In the genomic region with DNA sequence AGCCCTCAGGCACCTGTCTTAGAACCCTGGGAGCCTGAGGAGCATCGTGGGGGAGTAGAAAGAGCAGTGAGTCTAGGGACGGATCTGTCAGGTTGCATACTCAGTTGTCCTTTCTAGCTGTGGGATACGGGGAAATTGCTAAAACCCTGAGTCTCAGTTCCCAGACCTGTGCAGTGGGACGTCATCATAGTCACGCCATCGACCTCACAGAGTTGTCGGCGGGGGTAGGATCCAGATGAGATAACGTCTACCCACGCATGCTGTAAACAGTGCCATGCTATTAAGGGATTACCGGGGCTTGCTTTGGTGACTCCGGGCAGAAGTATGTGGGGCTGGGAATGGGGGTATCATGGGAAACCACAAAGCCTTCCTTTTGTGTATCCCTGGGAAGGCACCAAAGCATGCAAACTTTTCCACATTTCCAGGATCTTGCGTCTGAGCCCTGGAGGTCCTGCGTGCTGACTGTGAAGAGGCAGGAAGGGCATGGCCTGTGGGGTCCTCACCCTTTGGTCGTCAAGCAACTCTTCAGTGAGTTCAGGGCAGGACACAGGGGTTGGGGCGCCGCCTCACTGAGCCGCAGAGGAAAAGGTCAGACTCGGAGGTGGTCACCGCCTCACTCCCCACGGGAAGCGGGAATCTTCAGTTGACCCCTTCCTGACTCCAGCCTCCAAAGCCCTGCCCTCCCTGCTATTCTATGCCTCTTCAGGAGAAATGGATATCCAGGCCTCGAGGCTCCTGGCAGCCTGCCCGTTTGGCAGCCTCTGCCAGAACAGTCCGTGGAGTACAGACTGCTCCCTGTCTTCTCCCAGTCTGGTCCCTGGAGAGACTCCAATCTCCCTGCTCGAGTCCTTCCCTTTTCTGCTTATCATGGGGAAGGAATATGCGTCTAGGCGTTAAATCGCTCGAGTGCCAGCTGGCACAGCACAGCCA, we compare ENCODE assay signal across 1 cellular context.
TF ChIP-seq lines count a peak whose summit lies in the region.

No MANE protein-coding gene starts in this region.

TF ChIP-seq in GM23338, 12 proteins besides CTCF, POLR2A, EP300 and RAD21 (continued from another document):
- TF ChIP-seq, protein P1, sequence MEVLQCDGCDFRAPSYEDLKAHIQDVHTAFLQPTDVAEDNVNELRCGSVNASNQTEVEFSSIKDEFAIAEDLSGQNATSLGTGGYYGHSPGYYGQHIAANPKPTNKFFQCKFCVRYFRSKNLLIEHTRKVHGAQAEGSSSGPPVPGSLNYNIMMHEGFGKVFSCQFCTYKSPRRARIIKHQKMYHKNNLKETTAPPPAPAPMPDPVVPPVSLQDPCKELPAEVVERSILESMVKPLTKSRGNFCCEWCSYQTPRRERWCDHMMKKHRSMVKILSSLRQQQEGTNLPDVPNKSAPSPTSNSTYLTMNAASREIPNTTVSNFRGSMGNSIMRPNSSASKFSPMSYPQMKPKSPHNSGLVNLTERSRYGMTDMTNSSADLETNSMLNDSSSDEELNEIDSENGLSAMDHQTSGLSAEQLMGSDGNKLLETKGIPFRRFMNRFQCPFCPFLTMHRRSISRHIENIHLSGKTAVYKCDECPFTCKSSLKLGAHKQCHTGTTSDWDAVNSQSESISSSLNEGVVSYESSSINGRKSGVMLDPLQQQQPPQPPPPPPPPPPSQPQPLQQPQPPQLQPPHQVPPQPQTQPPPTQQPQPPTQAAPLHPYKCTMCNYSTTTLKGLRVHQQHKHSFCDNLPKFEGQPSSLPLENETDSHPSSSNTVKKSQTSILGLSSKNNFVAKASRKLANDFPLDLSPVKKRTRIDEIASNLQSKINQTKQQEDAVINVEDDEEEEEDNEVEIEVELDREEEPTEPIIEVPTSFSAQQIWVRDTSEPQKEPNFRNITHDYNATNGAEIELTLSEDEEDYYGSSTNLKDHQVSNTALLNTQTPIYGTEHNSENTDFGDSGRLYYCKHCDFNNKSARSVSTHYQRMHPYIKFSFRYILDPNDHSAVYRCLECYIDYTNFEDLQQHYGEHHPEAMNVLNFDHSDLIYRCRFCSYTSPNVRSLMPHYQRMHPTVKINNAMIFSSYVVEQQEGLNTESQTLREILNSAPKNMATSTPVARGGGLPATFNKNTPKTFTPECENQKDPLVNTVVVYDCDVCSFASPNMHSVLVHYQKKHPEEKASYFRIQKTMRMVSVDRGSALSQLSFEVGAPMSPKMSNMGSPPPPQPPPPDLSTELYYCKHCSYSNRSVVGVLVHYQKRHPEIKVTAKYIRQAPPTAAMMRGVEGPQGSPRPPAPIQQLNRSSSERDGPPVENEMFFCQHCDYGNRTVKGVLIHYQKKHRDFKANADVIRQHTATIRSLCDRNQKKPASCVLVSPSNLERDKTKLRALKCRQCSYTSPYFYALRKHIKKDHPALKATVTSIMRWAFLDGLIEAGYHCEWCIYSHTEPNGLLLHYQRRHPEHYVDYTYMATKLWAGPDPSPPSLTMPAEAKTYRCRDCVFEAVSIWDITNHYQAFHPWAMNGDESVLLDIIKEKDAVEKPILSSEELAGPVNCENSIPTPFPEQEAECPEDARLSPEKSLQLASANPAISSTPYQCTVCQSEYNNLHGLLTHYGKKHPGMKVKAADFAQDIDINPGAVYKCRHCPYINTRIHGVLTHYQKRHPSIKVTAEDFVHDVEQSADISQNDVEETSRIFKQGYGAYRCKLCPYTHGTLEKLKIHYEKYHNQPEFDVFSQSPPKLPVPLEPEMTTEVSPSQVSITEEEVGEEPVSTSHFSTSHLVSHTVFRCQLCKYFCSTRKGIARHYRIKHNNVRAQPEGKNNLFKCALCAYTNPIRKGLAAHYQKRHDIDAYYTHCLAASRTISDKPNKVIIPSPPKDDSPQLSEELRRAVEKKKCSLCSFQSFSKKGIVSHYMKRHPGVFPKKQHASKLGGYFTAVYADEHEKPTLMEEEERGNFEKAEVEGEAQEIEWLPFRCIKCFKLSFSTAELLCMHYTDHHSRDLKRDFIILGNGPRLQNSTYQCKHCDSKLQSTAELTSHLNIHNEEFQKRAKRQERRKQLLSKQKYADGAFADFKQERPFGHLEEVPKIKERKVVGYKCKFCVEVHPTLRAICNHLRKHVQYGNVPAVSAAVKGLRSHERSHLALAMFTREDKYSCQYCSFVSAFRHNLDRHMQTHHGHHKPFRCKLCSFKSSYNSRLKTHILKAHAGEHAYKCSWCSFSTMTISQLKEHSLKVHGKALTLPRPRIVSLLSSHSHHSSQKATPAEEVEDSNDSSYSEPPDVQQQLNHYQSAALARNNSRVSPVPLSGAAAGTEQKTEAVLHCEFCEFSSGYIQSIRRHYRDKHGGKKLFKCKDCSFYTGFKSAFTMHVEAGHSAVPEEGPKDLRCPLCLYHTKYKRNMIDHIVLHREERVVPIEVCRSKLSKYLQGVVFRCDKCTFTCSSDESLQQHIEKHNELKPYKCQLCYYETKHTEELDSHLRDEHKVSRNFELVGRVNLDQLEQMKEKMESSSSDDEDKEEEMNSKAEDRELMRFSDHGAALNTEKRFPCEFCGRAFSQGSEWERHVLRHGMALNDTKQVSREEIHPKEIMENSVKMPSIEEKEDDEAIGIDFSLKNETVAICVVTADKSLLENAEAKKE (CRISPR knock-in tag; IDR thresholded peaks at IDR 0.05) = no peak
- TF ChIP-seq ZNF331 (CRISPR knock-in tag; IDR thresholded peaks at IDR 0.05; ENCODE audit: low read depth) (no peak), JUNB (IDR thresholded peaks at IDR 0.05; ENCODE audit: unreplicated experiment) (no peak)
